Comparison of ENCODE assay signal across 20 cellular contexts in the genomic region with DNA sequence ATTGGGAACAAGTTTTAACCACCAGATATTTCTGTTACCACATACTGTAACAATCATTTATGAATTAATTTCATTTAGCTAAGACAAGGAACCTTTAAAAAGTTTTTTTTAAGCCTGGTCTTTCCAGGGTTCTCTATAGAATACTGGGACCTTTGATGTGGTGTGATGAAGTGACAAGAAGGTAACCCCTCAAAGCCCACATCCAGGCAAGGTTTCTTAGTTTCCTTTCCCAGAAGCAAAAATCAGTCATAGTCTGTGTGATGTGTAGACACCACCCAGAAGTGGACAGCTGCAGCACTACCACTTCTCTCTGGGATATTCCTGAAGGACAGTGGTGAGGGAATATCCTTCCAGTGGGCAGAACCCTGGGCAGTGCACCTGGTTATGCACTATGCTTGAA.
DNase-seq lines count a peak whose midpoint lies in the region; ATAC-seq, FAIRE-seq and TF ChIP-seq lines count a peak whose summit lies in the region.
"Had no signal": no experiment of that assay in that cellular context is flagged by ENCODE, and none has a peak within 500 bp of the region (broad histone marks: within the 10 kb centered on the region; RNA-seq: fewer than 3 reads in every experiment).

No MANE protein-coding gene starts in this region.

- no peak for TF ChIP-seq EP300 in GM12878 (IDR thresholded peaks at IDR 0.05; ENCODE audit: borderline replicate concordance in 1 of 2, control insufficient read depth in 1 of 2, low read depth in 2 of 2, low read length in 2 of 2)

- in situ Hi-C loops in GM12878 (cut with MboI): no loop called here

- H3K4me1 Mint-ChIP-seq in activated CD4-positive, alpha-beta memory T cell treated with anti-CD3 and anti-CD28 coated beads for 36 hours (ENCODE audit: low read depth): peaks cover 11% of the 10 kb centered on the region
- peaks cover 13% of the 10 kb centered on the region for H3K4me1 Mint-ChIP-seq in activated CD4-positive, alpha-beta memory T cell treated with anti-CD3 and anti-CD28 coated beads, Interleukin-2, amount 10 ng/mL, durations not matched to agents 7 days and 5 days
- H3K4me1 Mint-ChIP-seq: neural progenitor cell had no signal

- CTCF ChIA-PET in activated CD4-positive, alpha-beta memory T cell treated with anti-CD3 and anti-CD28 coated beads for 36 hours (lab: Charles Lee): no interaction called here
- CTCF ChIA-PET in activated CD4-positive, alpha-beta memory T cell treated with anti-CD3 and anti-CD28 coated beads, Interleukin-2, amount 10 ng/mL, durations not matched to agents 7 days and 5 days (lab: Charles Lee): no interaction called here
- CTCF ChIA-PET in GM12878 (lab: Yijun Ruan, JAX): no interaction called here

- RAD21 ChIA-PET in GM12878 (lab: Charles Lee; ENCODE audit: unreplicated experiment): no interaction called here

- FAIRE-seq in GM12878 (lab: Jason Lieb, UNC): no peak
- FAIRE-seq: A549 had no signal

- no peaks in the 10 kb centered on the region for H3K4me1 ChIP-seq in GM12878 (ENCODE audit: control insufficient read depth, insufficient read depth, low read length)
- H3K4me1 ChIP-seq: A549, breast epithelium, neural progenitor cell, upper lobe of right lung had no signal

- TF ChIP-seq RAD21 in GM12878 (IDR thresholded peaks at IDR 0.05; ENCODE audit: insufficient read depth, low read depth, low read length): no peak

- DNase-seq in activated CD4-positive, alpha-beta memory T cell treated with anti-CD3 and anti-CD28 coated beads for 36 hours: peak; percentile 11
- DNase-seq in activated CD4-positive, alpha-beta memory T cell treated with anti-CD3 and anti-CD28 coated beads, Interleukin-2, amount 10 ng/mL, durations not matched to agents 7 days and 5 days: no peak
- DNase-seq in GM12878 (ENCODE audit: low read depth, low spot score): no peak
- DNase-seq in posterior vena cava (ENCODE audit: low spot score): no peak
- no peak for DNase-seq in SIG-M5 (lab: John Stamatoyannopoulos, UW)
- DNase-seq: dermis blood vessel endothelial cell; NCI-H1436 treated with DMSO at 0.1 percent for 48 hours; NCI-H345; stimulated activated naive CD4-positive, alpha-beta T cell treated with Interleukin-2 at 50 U/mL for 16 hours; SW 1271; upper lobe of right lung had no signal

- H3K36me3 ChIP-seq in GM12878 (ENCODE audit: control insufficient read depth in 2 of 2, insufficient read depth in 2 of 2, low read length in 1 of 2): no peaks in the 10 kb centered on the region
- H3K36me3 ChIP-seq: breast epithelium, neural progenitor cell had no signal

- H3K9me3 ChIP-seq in GM12878 (replicated peaks; ENCODE audit: control insufficient read depth, insufficient read depth, low read length): no peaks in the 10 kb centered on the region
- H3K9me3 ChIP-seq: A549, upper lobe of right lung had no signal

- peaks cover 64% of the 10 kb centered on the region for H3K36me3 Mint-ChIP-seq in activated CD4-positive, alpha-beta memory T cell treated with anti-CD3 and anti-CD28 coated beads for 36 hours
- peaks cover 52% of the 10 kb centered on the region for H3K36me3 Mint-ChIP-seq in activated CD4-positive, alpha-beta memory T cell treated with anti-CD3 and anti-CD28 coated beads, Interleukin-2, amount 10 ng/mL, durations not matched to agents 7 days and 5 days (ENCODE audit: low read depth)

- no peaks in the 10 kb centered on the region for H4K20me1 ChIP-seq in GM12878 (ENCODE audit: control insufficient read depth, insufficient read depth)

- intact Hi-C loops in activated CD4-positive, alpha-beta memory T cell treated with anti-CD3 and anti-CD28 coated beads for 36 hours (cut with micrococcal nuclease): no loop called here
- intact Hi-C loops in GM12878 (cut with micrococcal nuclease; ENCODE audit: unreplicated experiment) (no loop called here), posterior vena cava (cut with DNase I) (no loop called here)

- H3K27me3 ChIP-seq in GM12878 (replicated peaks in 1 of 2; ENCODE audit: control insufficient read depth in 2 of 2, insufficient read depth in 2 of 2, low read length in 1 of 2): no peaks in the 10 kb centered on the region
- H3K27me3 ChIP-seq: breast epithelium, neural progenitor cell, upper lobe of right lung had no signal

- no peak overlapping the region for H3K27ac Mint-ChIP-seq in activated CD4-positive, alpha-beta memory T cell treated with anti-CD3 and anti-CD28 coated beads for 36 hours
- no peak overlapping the region for H3K27ac Mint-ChIP-seq in activated CD4-positive, alpha-beta memory T cell treated with anti-CD3 and anti-CD28 coated beads, Interleukin-2, amount 10 ng/mL, durations not matched to agents 7 days and 5 days
- H3K27ac Mint-ChIP-seq: neural progenitor cell had no signal

- TF ChIP-seq POLR2A in GM12878 (IDR thresholded peaks at IDR 0.05; ENCODE audit: low read depth, low read length): no peak

- H3K4me2 ChIP-seq in GM12878 (ENCODE audit: control insufficient read depth, insufficient read depth): no peak overlapping the region
- H3K4me2 ChIP-seq: A549, neural progenitor cell had no signal

- H3K27ac ChIP-seq in GM12878 (ENCODE audit: control insufficient read depth, insufficient read depth): no peak overlapping the region
- H3K27ac ChIP-seq: A549, breast epithelium, C4-2B, epithelial cell of prostate, neural progenitor cell, upper lobe of right lung had no signal

- no peak overlapping the region for H3K9ac ChIP-seq in GM12878 (ENCODE audit: control insufficient read depth, insufficient read depth, low read length)
- H3K9ac ChIP-seq: neural progenitor cell had no signal

- BruUV-seq in GM12878 (replicated peaks; lab: Mats Ljungman, UMichigan): no TSS peak

- POLR2A ChIA-PET in activated CD4-positive, alpha-beta memory T cell treated with anti-CD3 and anti-CD28 coated beads for 36 hours (lab: Charles Lee): no interaction called here
- POLR2A ChIA-PET in activated CD4-positive, alpha-beta memory T cell treated with anti-CD3 and anti-CD28 coated beads, Interleukin-2, amount 10 ng/mL, durations not matched to agents 7 days and 5 days (lab: Charles Lee): no interaction called here
- POLR2A ChIA-PET in GM12878 (lab: Charles Lee): no interaction called here

- H2AFZ ChIP-seq in GM12878 (ENCODE audit: control insufficient read depth, low read depth, low read length): no peak overlapping the region
- H2AFZ ChIP-seq: neural progenitor cell had no signal

- H3K27me3 Mint-ChIP-seq in activated CD4-positive, alpha-beta memory T cell treated with anti-CD3 and anti-CD28 coated beads for 36 hours: no peaks in the 10 kb centered on the region
- H3K27me3 Mint-ChIP-seq in activated CD4-positive, alpha-beta memory T cell treated with anti-CD3 and anti-CD28 coated beads, Interleukin-2, amount 10 ng/mL, durations not matched to agents 7 days and 5 days: no peaks in the 10 kb centered on the region

- SMC1A ChIA-PET in GM12878 (lab: Charles Lee; ENCODE audit: uncharacterized antibody, unreplicated experiment): no interaction called here

- H3K9me3 Mint-ChIP-seq in activated CD4-positive, alpha-beta memory T cell treated with anti-CD3 and anti-CD28 coated beads for 36 hours: no peaks in the 10 kb centered on the region
- H3K9me3 Mint-ChIP-seq in activated CD4-positive, alpha-beta memory T cell treated with anti-CD3 and anti-CD28 coated beads, Interleukin-2, amount 10 ng/mL, durations not matched to agents 7 days and 5 days: no peaks in the 10 kb centered on the region

- H3K4me3 Mint-ChIP-seq in activated CD4-positive, alpha-beta memory T cell treated with anti-CD3 and anti-CD28 coated beads for 36 hours: no peak overlapping the region
- H3K4me3 Mint-ChIP-seq in activated CD4-positive, alpha-beta memory T cell treated with anti-CD3 and anti-CD28 coated beads, Interleukin-2, amount 10 ng/mL, durations not matched to agents 7 days and 5 days: no peak overlapping the region
- H3K4me3 Mint-ChIP-seq: neural progenitor cell had no signal

- no peaks in the 10 kb centered on the region for H3K79me2 ChIP-seq in GM12878 (ENCODE audit: control insufficient read depth, insufficient read depth, low read length)

- peak; percentile 87 for ATAC-seq in GM21423 (IDR thresholded peaks at IDR 0.05; ENCODE audit: unreplicated experiment)
- ATAC-seq in HG03442 (IDR thresholded peaks at IDR 0.05; ENCODE audit: unreplicated experiment): peak; percentile 81
- ATAC-seq in GM12878: peak; percentile 46
- ATAC-seq in GM19023 (IDR thresholded peaks at IDR 0.05; ENCODE audit: unreplicated experiment): no peak
- ATAC-seq: A549, left lobe of liver, upper lobe of right lung had no signal

- TF ChIP-seq CTCF in GM12878 (IDR thresholded peaks at IDR 0.05 in 2 of 3, conservative IDR thresholded peaks at IDR 0.05 in 1 of 3; ENCODE audit: control insufficient read depth in 2 of 3, extremely low read depth in 1 of 3, insufficient read depth in 1 of 3, low read depth in 3 of 3, low read length in 3 of 3): no peak

- H3K4me3 ChIP-seq in GM12878: no peak overlapping the region
- H3K4me3 ChIP-seq: A549, breast epithelium, neural progenitor cell, upper lobe of right lung had no signal

TF ChIP-seq in GM12878, 131 proteins besides CTCF, POLR2A, EP300 and RAD21:
- no peak for TF ChIP-seq ETV6 (conservative IDR thresholded peaks at IDR 0.05 in 1 of 2, IDR thresholded peaks at IDR 0.05 in 1 of 2; ENCODE audit: borderline replicate concordance in 1 of 2, low read depth in 1 of 2)
- TF ChIP-seq ZNF384 (IDR thresholded peaks at IDR 0.05; ENCODE audit: borderline replicate concordance, low read depth, low read length): no peak
- peak; percentile 10; the same call in 1 of the 2 replicates for TF ChIP-seq JUNB (IDR thresholded peaks at IDR 0.05)
- TF ChIP-seq RUNX3 (IDR thresholded peaks at IDR 0.05; ENCODE audit: low read length): peak; percentile 65
TF ChIP-seq in GM12878: peak in this region for 2.
